In genomic region chr4:32858971-32859370, GRCh38 we compare ENCODE assay signal across 13 cellular contexts.
DNase-seq lines count a peak whose midpoint lies in the region; ATAC-seq and TF ChIP-seq lines count a peak whose summit lies in the region.
"Had no signal": no experiment of that assay in that cellular context is flagged by ENCODE, and none has a peak within 500 bp of the region (broad histone marks: within the 10 kb centered on the region; RNA-seq: fewer than 3 reads in every experiment).

No MANE protein-coding gene starts in this region.

- H3K4me2 ChIP-seq in PC-3 (ENCODE audit: low read length) (no peak overlapping the region), smooth muscle cell (no peak overlapping the region)

- TF ChIP-seq POLR2A in Peyer's patch (IDR thresholded peaks at IDR 0.05) = no peak

- H3F3A ChIP-seq in PC-3 (ENCODE audit: low read length, unreplicated experiment) (no peaks in the 10 kb centered on the region), smooth muscle cell (ENCODE audit: low read depth) (no peaks in the 10 kb centered on the region)

- ATAC-seq in PC-3 (peak; percentile 89), HG02870 (IDR thresholded peaks at IDR 0.05; ENCODE audit: unreplicated experiment) (no peak)
- ATAC-seq: pancreas had no signal

- no peaks in the 10 kb centered on the region for H3K9me2 ChIP-seq in PC-3 (replicated peaks; ENCODE audit: low read length)

- no peaks in the 10 kb centered on the region for H3K9me3 ChIP-seq in PC-3 (ENCODE audit: low read length)
- H3K9me3 ChIP-seq in smooth muscle cell (replicated peaks; ENCODE audit: low read depth) = no peaks in the 10 kb centered on the region
- no peaks in the 10 kb centered on the region for H3K9me3 ChIP-seq in Peyer's patch
- H3K9me3 ChIP-seq: pancreas had no signal

- BruUV-seq in PC-3 (replicated peaks; lab: Mats Ljungman, UMichigan) = no TSS peak

- no peaks in the 10 kb centered on the region for H4K20me1 ChIP-seq in PC-3 (ENCODE audit: low read length)
- H4K20me1 ChIP-seq in smooth muscle cell (ENCODE audit: low read depth) = no peaks in the 10 kb centered on the region

- CTCF ChIA-PET in PC-3 (lab: Charles Lee) = no interaction called here

- no peaks in the 10 kb centered on the region for H3K36me3 ChIP-seq in PC-3 (ENCODE audit: low read depth, low read length)
- H3K36me3 ChIP-seq in smooth muscle cell (ENCODE audit: low read depth) = no peaks in the 10 kb centered on the region
- no peaks in the 10 kb centered on the region for H3K36me3 ChIP-seq in Peyer's patch
- H3K36me3 ChIP-seq: pancreas had no signal

- H3K4me1 ChIP-seq in PC-3 (ENCODE audit: insufficient read depth, low read length) = peaks cover 10% of the 10 kb centered on the region
- H3K4me1 ChIP-seq in smooth muscle cell (ENCODE audit: low read depth) = no peaks in the 10 kb centered on the region
- H3K4me1 ChIP-seq in Peyer's patch = no peaks in the 10 kb centered on the region
- H3K4me1 ChIP-seq: pancreas had no signal

- H3K27me3 ChIP-seq in PC-3 (ENCODE audit: low read length) (no peaks in the 10 kb centered on the region), smooth muscle cell (ENCODE audit: low read depth) (no peaks in the 10 kb centered on the region), Peyer's patch (no peaks in the 10 kb centered on the region)
- H3K27me3 ChIP-seq: pancreas had no signal

- no peak overlapping the region for H2AFZ ChIP-seq in PC-3 (ENCODE audit: low read length)
- no peak overlapping the region for H2AFZ ChIP-seq in smooth muscle cell (ENCODE audit: low read depth)

- H3K4me3 ChIP-seq in PC-3 (ENCODE audit: low read length) (no peak overlapping the region), epithelial cell of proximal tubule (ENCODE audit: low read depth, low read length) (no peak overlapping the region), smooth muscle cell (no peak overlapping the region), Peyer's patch (no peak overlapping the region)
- H3K4me3 ChIP-seq: pancreas had no signal

- WGBS in smooth muscle cell (ENCODE audit: low lambda C conversion rate) = 85% methylated on average over 2 of the region's 2 CpGs

- H3K27ac ChIP-seq in PC-3 (ENCODE audit: low read length) (peak overlapping the region; percentile 62), smooth muscle cell (ENCODE audit: low read depth) (peak overlapping the region; percentile 67), Peyer's patch (no peak overlapping the region)
- H3K27ac ChIP-seq: pancreas had no signal

- H3K9ac ChIP-seq in PC-3 (ENCODE audit: low read length) (no peak overlapping the region), smooth muscle cell (ENCODE audit: low read depth) (no peak overlapping the region)

- no peak for TF ChIP-seq CTCF in PC-3 (conservative IDR thresholded peaks at IDR 0.05; ENCODE audit: low read depth, low read length)
- TF ChIP-seq CTCF in epithelial cell of proximal tubule (conservative IDR thresholded peaks at IDR 0.05; ENCODE audit: low read depth, low read length) = no peak
- no peak for TF ChIP-seq CTCF in smooth muscle cell (IDR thresholded peaks at IDR 0.05; ENCODE audit: borderline replicate concordance, insufficient read depth, poor library complexity, severe bottlenecking)
- TF ChIP-seq CTCF in Peyer's patch (IDR thresholded peaks at IDR 0.05) = no peak

- peak; percentile 7 for DNase-seq in NCI-H146 (lab: John Stamatoyannopoulos, UW)
- no peak for DNase-seq in NCI-H146 treated with DMSO at 0.1 percent for 48 hours (lab: John Stamatoyannopoulos, UW; ENCODE audit: unreplicated experiment)
- DNase-seq in PC-3 = peak; percentile 83
- peak; percentile 30 for DNase-seq in epithelial cell of proximal tubule (ENCODE audit: low read depth)
- DNase-seq in smooth muscle cell (lab: John Stamatoyannopoulos, UW; ENCODE audit: unreplicated experiment) = no peak
- DNase-seq in Peyer's patch = no peak
- no peak for DNase-seq in NCI-H1105 treated with DMSO at 0.1 percent for 48 hours (lab: John Stamatoyannopoulos, UW)
- DNase-seq: activated gamma-delta T cell; dermis blood vessel endothelial cell; NCI-H2081 treated with DMSO at 0.1 percent for 48 hours; pancreas; stimulated activated naive CD4-positive, alpha-beta T cell treated with Interleukin-2 at 50 U/mL for 16 hours had no signal

- POLR2A ChIA-PET in PC-3 (lab: Charles Lee; ENCODE audit: unreplicated experiment) = interaction anchor here (0.5 kb wide), 1 partner anchor 45 kb away, joined by 4 read pairs; no protein-coding TSS in a partner anchor

- intact Hi-C loops in PC-3 (cut with micrococcal nuclease) = no loop called here

- H3K79me2 ChIP-seq in PC-3 (ENCODE audit: low read length) (no peaks in the 10 kb centered on the region), smooth muscle cell (ENCODE audit: low read depth) (no peaks in the 10 kb centered on the region)

Comparison
In these comparisons a context has a peak if more than half of its experiments do, and no peak if none do; other contexts are left out.
1. DNase-seq: peak in NCI-H146 (single experiment), PC-3 (single experiment) and epithelial cell of proximal tubule (single experiment); none in NCI-H146 treated with DMSO at 0.1 percent for 48 hours (single experiment), smooth muscle cell (single experiment), Peyer's patch (0 of 3) and NCI-H1105 treated with DMSO at 0.1 percent for 48 hours (single experiment).
2. H3K27ac ChIP-seq: peak in PC-3 (single experiment) and smooth muscle cell (single experiment); none in Peyer's patch (0 of 4).